11 cellular contexts compared by ENCODE assay signal in genomic region chr5:136811551-136811950, GRCh38.
DNase-seq lines count a peak whose midpoint lies in the region; ATAC-seq and TF ChIP-seq lines count a peak whose summit lies in the region.
"Had no signal": no experiment of that assay in that cellular context is flagged by ENCODE, and none has a peak within 500 bp of the region (broad histone marks: within the 10 kb centered on the region; RNA-seq: fewer than 3 reads in every experiment).

No MANE protein-coding gene starts in this region.

- H3K27ac Mint-ChIP-seq in activated CD4-positive, alpha-beta memory T cell treated with anti-CD3 and anti-CD28 coated beads, Interleukin-2, amount 10 ng/mL, durations not matched to agents 7 days and 5 days: no peak overlapping the region
- H3K27ac Mint-ChIP-seq: naive thymus-derived CD4-positive, alpha-beta T cell had no signal

- H3K36me3 Mint-ChIP-seq in activated CD4-positive, alpha-beta memory T cell treated with anti-CD3 and anti-CD28 coated beads, Interleukin-2, amount 10 ng/mL, durations not matched to agents 7 days and 5 days (ENCODE audit: low read depth): no peaks in the 10 kb centered on the region
- H3K36me3 Mint-ChIP-seq: naive thymus-derived CD4-positive, alpha-beta T cell had no signal

- peaks cover 2% of the 10 kb centered on the region for H3K9me3 Mint-ChIP-seq in activated CD4-positive, alpha-beta memory T cell treated with anti-CD3 and anti-CD28 coated beads, Interleukin-2, amount 10 ng/mL, durations not matched to agents 7 days and 5 days

- no peaks in the 10 kb centered on the region for H3K4me1 Mint-ChIP-seq in activated CD4-positive, alpha-beta memory T cell treated with anti-CD3 and anti-CD28 coated beads, Interleukin-2, amount 10 ng/mL, durations not matched to agents 7 days and 5 days
- H3K4me1 Mint-ChIP-seq: naive thymus-derived CD4-positive, alpha-beta T cell had no signal

- CTCF ChIA-PET in activated CD4-positive, alpha-beta memory T cell treated with anti-CD3 and anti-CD28 coated beads, Interleukin-2, amount 10 ng/mL, durations not matched to agents 7 days and 5 days (lab: Charles Lee): no interaction called here

- no peak for TF ChIP-seq CTCF in AG09319 (IDR thresholded peaks at IDR 0.05; ENCODE audit: low read depth, low read length)

- ATAC-seq in GM19395 (IDR thresholded peaks at IDR 0.05; ENCODE audit: unreplicated experiment) (no peak), HG02840 (IDR thresholded peaks at IDR 0.05; ENCODE audit: low FRiP score, unreplicated experiment) (no peak)
- ATAC-seq: naive thymus-derived CD4-positive, alpha-beta T cell had no signal

- no peaks in the 10 kb centered on the region for H3K27me3 Mint-ChIP-seq in activated CD4-positive, alpha-beta memory T cell treated with anti-CD3 and anti-CD28 coated beads, Interleukin-2, amount 10 ng/mL, durations not matched to agents 7 days and 5 days
- H3K27me3 Mint-ChIP-seq: naive thymus-derived CD4-positive, alpha-beta T cell had no signal

- DNase-seq in AG09319 (ENCODE audit: extremely low read depth, low read depth) (peak; percentile 46), M059J (ENCODE audit: low read depth) (peak; percentile 91), cerebellum (ENCODE audit: low spot score) (peak; percentile 45), lung microvascular endothelial cell (ENCODE audit: low read depth in 2 of 2) (peak; percentile 2 to 63), pons (ENCODE audit: low spot score) (no peak)
- DNase-seq in activated CD4-positive, alpha-beta memory T cell treated with anti-CD3 and anti-CD28 coated beads, Interleukin-2, amount 10 ng/mL, durations not matched to agents 7 days and 5 days: no peak
- DNase-seq: activated CD4-positive, alpha-beta T cell treated with anti-CD3 and anti-CD28 coated beads, Interleukin-2, amount 50 U/mL, for 1 hour; naive thymus-derived CD4-positive, alpha-beta T cell; NCI-H2081 treated with DMSO at 0.1 percent for 48 hours had no signal

- H3K4me3 Mint-ChIP-seq in activated CD4-positive, alpha-beta memory T cell treated with anti-CD3 and anti-CD28 coated beads, Interleukin-2, amount 10 ng/mL, durations not matched to agents 7 days and 5 days: no peak overlapping the region
- H3K4me3 Mint-ChIP-seq: naive thymus-derived CD4-positive, alpha-beta T cell had no signal

- POLR2A ChIA-PET in activated CD4-positive, alpha-beta memory T cell treated with anti-CD3 and anti-CD28 coated beads, Interleukin-2, amount 10 ng/mL, durations not matched to agents 7 days and 5 days (lab: Charles Lee): no interaction called here

Comparison
In these comparisons a context has a peak if more than half of its experiments do, and no peak if none do; other contexts are left out.
1. DNase-seq: peak in AG09319 (single experiment), M059J (single experiment), cerebellum (single experiment) and lung microvascular endothelial cell (2 of 2); none in activated CD4-positive, alpha-beta memory T cell treated with anti-CD3 and anti-CD28 coated beads, Interleukin-2, amount 10 ng/mL, durations not matched to agents 7 days and 5 days (single experiment) and pons (single experiment).